ENCODE assay signal across 9 cellular contexts in genomic region chr6:15266423-15266996, GRCh38. TPM values are rescaled to one million over a fixed set of nuclear protein-coding genes. Genes with fewer than 3 reads are reported as not detected.
DNase-seq lines count a peak whose midpoint lies in the region; ATAC-seq and TF ChIP-seq lines count a peak whose summit lies in the region.
"Had no signal": no experiment of that assay in that cellular context is flagged by ENCODE, and none has a peak within 500 bp of the region (broad histone marks: within the 10 kb centered on the region; RNA-seq: fewer than 3 reads in every experiment).

No MANE protein-coding gene starts in this region.

- H3K4me1 Mint-ChIP-seq in neural progenitor cell: peaks cover 87% of the 10 kb centered on the region

- H3K4me2 ChIP-seq in neural progenitor cell: peak overlapping the region; percentile 76

- H3K4me1 ChIP-seq in neural progenitor cell (peaks cover 59% of the 10 kb centered on the region), tibial artery (peaks cover 0 to 46% (median 22%) of the 10 kb centered on the region in 4 donors)

- peaks cover 100% of the 10 kb centered on the region for H3K79me2 ChIP-seq in neural progenitor cell (ENCODE audit: low read depth)

- peak overlapping the region; percentile 34 for H3K27ac Mint-ChIP-seq in neural progenitor cell

- H3K36me3 ChIP-seq in neural progenitor cell (no peaks in the 10 kb centered on the region), tibial artery (no peaks in the 10 kb centered on the region)

- H3K4me3 Mint-ChIP-seq in neural progenitor cell: peak overlapping the region; percentile 75

- H3K27me3 ChIP-seq in dorsolateral prefrontal cortex: no peaks in the 10 kb centered on the region
- H3K27me3 ChIP-seq in neural progenitor cell: no peaks in the 10 kb centered on the region
- H3K27me3 ChIP-seq in tibial artery: no peaks in the 10 kb centered on the region

- TF ChIP-seq CTCF in dorsolateral prefrontal cortex (IDR thresholded peaks at IDR 0.05 in 54 of 56, conservative IDR thresholded peaks at IDR 0.05 in 2 of 56; ENCODE audit: low read depth in 1 of 56, partially characterized antibody in 56 of 56): peak in 3 of 56 donors; percentile 5 to 8 (median 7)
- no peak for TF ChIP-seq CTCF in neural progenitor cell (IDR thresholded peaks at IDR 0.05)
- TF ChIP-seq CTCF in tibial artery (IDR thresholded peaks at IDR 0.05): no peak

- no peaks in the 10 kb centered on the region for H3K9me3 Mint-ChIP-seq in neural progenitor cell

- H3K4me3 ChIP-seq in dorsolateral prefrontal cortex (peak overlapping the region in 20 of 59 donors; percentile 5 to 57 (median 28)), neural progenitor cell (no peak overlapping the region), tibial artery (no peak overlapping the region)

- DNase-seq in LHCN-M2 (ENCODE audit: low read depth) (peak; percentile 80), dorsolateral prefrontal cortex (no peak), neural progenitor cell (ENCODE audit: low spot score) (no peak), tibial artery (no peak), LoVo (ENCODE audit: low spot score) (no peak), NCI-H2171 (lab: John Stamatoyannopoulos, UW) (no peak)
- DNase-seq: NCI-H524 had no signal

- peak; percentile 51 for ATAC-seq in GM19043 (IDR thresholded peaks at IDR 0.05; ENCODE audit: low read depth, unreplicated experiment)
- ATAC-seq in HG03565 (IDR thresholded peaks at IDR 0.05; ENCODE audit: unreplicated experiment): no peak

- peaks cover 57% of the 10 kb centered on the region for H3F3A ChIP-seq in neural progenitor cell (ENCODE audit: low read depth)

- H3K9ac ChIP-seq in neural progenitor cell: no peak overlapping the region

- H3K36me3 Mint-ChIP-seq in neural progenitor cell: peaks cover 3% of the 10 kb centered on the region

- no peaks in the 10 kb centered on the region for H3K27me3 Mint-ChIP-seq in neural progenitor cell (ENCODE audit: insufficient read depth, low read depth)

- no peaks in the 10 kb centered on the region for H3K9me3 ChIP-seq in neural progenitor cell (ENCODE audit: low read depth)
- H3K9me3 ChIP-seq in tibial artery: no peaks in the 10 kb centered on the region

- H3K27ac ChIP-seq in dorsolateral prefrontal cortex: peak overlapping the region; percentile 1 to 93 (median 85)
- no peak overlapping the region for H3K27ac ChIP-seq in neural progenitor cell
- no peak overlapping the region for H3K27ac ChIP-seq in tibial artery

- no peak overlapping the region for H2AFZ ChIP-seq in neural progenitor cell (replicated peaks)

- peaks cover 98% of the 10 kb centered on the region for H4K20me1 ChIP-seq in neural progenitor cell (ENCODE audit: low read depth)

- intact Hi-C loops in dorsolateral prefrontal cortex (cut with DNase I) (no loop called here), tibial artery (cut with DNase I; ENCODE audit: low total_unique reads) (loop anchor here (10.0 kb wide), 1 partner anchor 118 kb away; no protein-coding TSS in a partner anchor)

RNA-seq across cellular contexts. Expression of gene JARID2, which starts 20.6 kb away (rescaled TPM):
- 3.8 and 4.6 TPM in 2 replicates for total RNA-seq in LHCN-M2 (2014; rRNA removed)
- 2.7 TPM for polyA plus RNA-seq in LHCN-M2 (2012)
- total RNA-seq in dorsolateral prefrontal cortex: 10 to 100 TPM; 14.2 to 26.7 (median 20.5) TPM
- total RNA-seq in neural progenitor cell (ENCODE audit: low replicate concordance): 38.9 and 45.8 TPM in 2 replicates

Comparison
In these comparisons a context has a peak if more than half of its experiments do, and no peak if none do; other contexts are left out.
1. H3K27ac ChIP-seq: peak in dorsolateral prefrontal cortex (59 of 59); none in neural progenitor cell (single experiment) and tibial artery (0 of 2).